ENCODE assay signal across 1 cellular context in the genomic region with DNA sequence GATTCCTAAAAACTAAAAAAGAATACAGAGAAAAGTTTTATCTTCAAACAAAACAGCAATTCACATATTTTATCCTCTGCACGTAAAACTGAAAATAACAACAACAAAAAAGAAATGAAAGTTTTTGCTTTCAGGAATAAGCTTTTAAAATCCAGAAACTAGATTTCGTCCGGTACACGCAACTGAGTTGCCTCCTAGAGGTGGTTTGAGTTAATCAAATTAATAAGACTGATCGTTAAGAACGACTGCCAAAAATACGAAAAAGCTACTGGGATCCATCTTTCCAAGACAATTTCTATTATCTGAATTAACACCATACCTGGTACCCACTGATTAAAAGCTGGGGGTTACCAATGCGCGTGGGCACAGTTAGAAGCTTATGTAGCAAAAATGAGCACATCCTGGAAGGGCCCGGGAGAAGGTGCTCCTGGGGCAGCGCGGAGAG.
TF ChIP-seq lines count a peak whose summit lies in the region.

No MANE protein-coding gene starts in this region.

TF ChIP-seq in H1, 55 proteins besides CTCF, POLR2A, EP300 and RAD21:
- TF ChIP-seq, protein P1, sequence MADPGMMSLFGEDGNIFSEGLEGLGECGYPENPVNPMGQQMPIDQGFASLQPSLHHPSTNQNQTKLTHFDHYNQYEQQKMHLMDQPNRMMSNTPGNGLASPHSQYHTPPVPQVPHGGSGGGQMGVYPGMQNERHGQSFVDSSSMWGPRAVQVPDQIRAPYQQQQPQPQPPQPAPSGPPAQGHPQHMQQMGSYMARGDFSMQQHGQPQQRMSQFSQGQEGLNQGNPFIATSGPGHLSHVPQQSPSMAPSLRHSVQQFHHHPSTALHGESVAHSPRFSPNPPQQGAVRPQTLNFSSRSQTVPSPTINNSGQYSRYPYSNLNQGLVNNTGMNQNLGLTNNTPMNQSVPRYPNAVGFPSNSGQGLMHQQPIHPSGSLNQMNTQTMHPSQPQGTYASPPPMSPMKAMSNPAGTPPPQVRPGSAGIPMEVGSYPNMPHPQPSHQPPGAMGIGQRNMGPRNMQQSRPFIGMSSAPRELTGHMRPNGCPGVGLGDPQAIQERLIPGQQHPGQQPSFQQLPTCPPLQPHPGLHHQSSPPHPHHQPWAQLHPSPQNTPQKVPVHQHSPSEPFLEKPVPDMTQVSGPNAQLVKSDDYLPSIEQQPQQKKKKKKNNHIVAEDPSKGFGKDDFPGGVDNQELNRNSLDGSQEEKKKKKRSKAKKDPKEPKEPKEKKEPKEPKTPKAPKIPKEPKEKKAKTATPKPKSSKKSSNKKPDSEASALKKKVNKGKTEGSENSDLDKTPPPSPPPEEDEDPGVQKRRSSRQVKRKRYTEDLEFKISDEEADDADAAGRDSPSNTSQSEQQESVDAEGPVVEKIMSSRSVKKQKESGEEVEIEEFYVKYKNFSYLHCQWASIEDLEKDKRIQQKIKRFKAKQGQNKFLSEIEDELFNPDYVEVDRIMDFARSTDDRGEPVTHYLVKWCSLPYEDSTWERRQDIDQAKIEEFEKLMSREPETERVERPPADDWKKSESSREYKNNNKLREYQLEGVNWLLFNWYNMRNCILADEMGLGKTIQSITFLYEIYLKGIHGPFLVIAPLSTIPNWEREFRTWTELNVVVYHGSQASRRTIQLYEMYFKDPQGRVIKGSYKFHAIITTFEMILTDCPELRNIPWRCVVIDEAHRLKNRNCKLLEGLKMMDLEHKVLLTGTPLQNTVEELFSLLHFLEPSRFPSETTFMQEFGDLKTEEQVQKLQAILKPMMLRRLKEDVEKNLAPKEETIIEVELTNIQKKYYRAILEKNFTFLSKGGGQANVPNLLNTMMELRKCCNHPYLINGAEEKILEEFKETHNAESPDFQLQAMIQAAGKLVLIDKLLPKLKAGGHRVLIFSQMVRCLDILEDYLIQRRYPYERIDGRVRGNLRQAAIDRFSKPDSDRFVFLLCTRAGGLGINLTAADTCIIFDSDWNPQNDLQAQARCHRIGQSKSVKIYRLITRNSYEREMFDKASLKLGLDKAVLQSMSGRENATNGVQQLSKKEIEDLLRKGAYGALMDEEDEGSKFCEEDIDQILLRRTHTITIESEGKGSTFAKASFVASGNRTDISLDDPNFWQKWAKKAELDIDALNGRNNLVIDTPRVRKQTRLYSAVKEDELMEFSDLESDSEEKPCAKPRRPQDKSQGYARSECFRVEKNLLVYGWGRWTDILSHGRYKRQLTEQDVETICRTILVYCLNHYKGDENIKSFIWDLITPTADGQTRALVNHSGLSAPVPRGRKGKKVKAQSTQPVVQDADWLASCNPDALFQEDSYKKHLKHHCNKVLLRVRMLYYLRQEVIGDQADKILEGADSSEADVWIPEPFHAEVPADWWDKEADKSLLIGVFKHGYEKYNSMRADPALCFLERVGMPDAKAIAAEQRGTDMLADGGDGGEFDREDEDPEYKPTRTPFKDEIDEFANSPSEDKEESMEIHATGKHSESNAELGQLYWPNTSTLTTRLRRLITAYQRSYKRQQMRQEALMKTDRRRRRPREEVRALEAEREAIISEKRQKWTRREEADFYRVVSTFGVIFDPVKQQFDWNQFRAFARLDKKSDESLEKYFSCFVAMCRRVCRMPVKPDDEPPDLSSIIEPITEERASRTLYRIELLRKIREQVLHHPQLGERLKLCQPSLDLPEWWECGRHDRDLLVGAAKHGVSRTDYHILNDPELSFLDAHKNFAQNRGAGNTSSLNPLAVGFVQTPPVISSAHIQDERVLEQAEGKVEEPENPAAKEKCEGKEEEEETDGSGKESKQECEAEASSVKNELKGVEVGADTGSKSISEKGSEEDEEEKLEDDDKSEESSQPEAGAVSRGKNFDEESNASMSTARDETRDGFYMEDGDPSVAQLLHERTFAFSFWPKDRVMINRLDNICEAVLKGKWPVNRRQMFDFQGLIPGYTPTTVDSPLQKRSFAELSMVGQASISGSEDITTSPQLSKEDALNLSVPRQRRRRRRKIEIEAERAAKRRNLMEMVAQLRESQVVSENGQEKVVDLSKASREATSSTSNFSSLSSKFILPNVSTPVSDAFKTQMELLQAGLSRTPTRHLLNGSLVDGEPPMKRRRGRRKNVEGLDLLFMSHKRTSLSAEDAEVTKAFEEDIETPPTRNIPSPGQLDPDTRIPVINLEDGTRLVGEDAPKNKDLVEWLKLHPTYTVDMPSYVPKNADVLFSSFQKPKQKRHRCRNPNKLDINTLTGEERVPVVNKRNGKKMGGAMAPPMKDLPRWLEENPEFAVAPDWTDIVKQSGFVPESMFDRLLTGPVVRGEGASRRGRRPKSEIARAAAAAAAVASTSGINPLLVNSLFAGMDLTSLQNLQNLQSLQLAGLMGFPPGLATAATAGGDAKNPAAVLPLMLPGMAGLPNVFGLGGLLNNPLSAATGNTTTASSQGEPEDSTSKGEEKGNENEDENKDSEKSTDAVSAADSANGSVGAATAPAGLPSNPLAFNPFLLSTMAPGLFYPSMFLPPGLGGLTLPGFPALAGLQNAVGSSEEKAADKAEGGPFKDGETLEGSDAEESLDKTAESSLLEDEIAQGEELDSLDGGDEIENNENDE (IDR thresholded peaks at IDR 0.05; ENCODE audit: insufficient replicate concordance, low read length) = no peak
- TF ChIP-seq CEBPB (IDR thresholded peaks at IDR 0.05; ENCODE audit: low read depth, low read length) = no peak
- TF ChIP-seq TEAD4 (IDR thresholded peaks at IDR 0.05; ENCODE audit: low read depth, low read length) = no peak
- TF ChIP-seq, protein P2, sequence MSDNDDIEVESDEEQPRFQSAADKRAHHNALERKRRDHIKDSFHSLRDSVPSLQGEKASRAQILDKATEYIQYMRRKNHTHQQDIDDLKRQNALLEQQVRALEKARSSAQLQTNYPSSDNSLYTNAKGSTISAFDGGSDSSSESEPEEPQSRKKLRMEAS (IDR thresholded peaks at IDR 0.05) = no peak
- no peak for TF ChIP-seq NANOG (IDR thresholded peaks at IDR 0.05; ENCODE audit: insufficient read depth, low read depth, low read length, poor library complexity, severe bottlenecking)
- no peak for TF ChIP-seq KDM1A (IDR thresholded peaks at IDR 0.05; ENCODE audit: borderline replicate concordance, low read length)
- TF ChIP-seq CBX8 (IDR thresholded peaks at IDR 0.05; ENCODE audit: borderline replicate concordance, low read depth, low read length) = no peak
- TF ChIP-seq KDM5A (IDR thresholded peaks at IDR 0.05; ENCODE audit: low read length) = no peak
